8 cellular contexts compared by ENCODE assay signal in genomic region chr7:151251328-151251925, GRCh38. TPM values are rescaled to one million over a fixed set of nuclear protein-coding genes. Genes with fewer than 3 reads are reported as not detected.
DNase-seq lines count a peak whose midpoint lies in the region; ATAC-seq and TF ChIP-seq lines count a peak whose summit lies in the region.

No MANE protein-coding gene starts in this region.

- H3K4me1 ChIP-seq in Panc1 (ENCODE audit: control insufficient read depth, insufficient read depth, low read length) (peaks cover 39% of the 10 kb centered on the region), upper lobe of left lung (peaks cover 32 to 62% (median 46%) of the 10 kb centered on the region in 4 donors)

- H3K4me1 Mint-ChIP-seq in mesothelial cell of epicardium, result peaks cover 66% of the 10 kb centered on the region

- no peak for TF ChIP-seq CTCF in Panc1 (IDR thresholded peaks at IDR 0.05)
- no peak for TF ChIP-seq CTCF in mesothelial cell of epicardium (IDR thresholded peaks at IDR 0.05; ENCODE audit: unreplicated experiment)
- no peak for TF ChIP-seq CTCF in upper lobe of left lung (IDR thresholded peaks at IDR 0.05)

- H3K9me3 Mint-ChIP-seq in mesothelial cell of epicardium, result no peaks in the 10 kb centered on the region

- peak overlapping the region; percentile 71 for H3K4me3 Mint-ChIP-seq in mesothelial cell of epicardium

- H3K36me3 ChIP-seq in Panc1 (ENCODE audit: control insufficient read depth, insufficient read depth, low read length) (no peaks in the 10 kb centered on the region), upper lobe of left lung (no peaks in the 10 kb centered on the region)

- H3K4me3 ChIP-seq in Panc1 (ENCODE audit: low read depth in 2 of 2, low read length in 2 of 2), result peak overlapping the region; percentile 26 to 56
- H3K4me3 ChIP-seq in upper lobe of left lung, result peak overlapping the region in 3 of 4 donors; percentile 54 to 65 (median 64)

- peak in 2 of 4 donors; percentile 17 to 20 for TF ChIP-seq POLR2A in upper lobe of left lung (IDR thresholded peaks at IDR 0.05)

- 0 out of 2 replicates have a peak overlapping the region, but pooled peaks have one; percentile 40 for H3K27ac ChIP-seq in Panc1 (ENCODE audit: low read length)
- H3K27ac ChIP-seq in upper lobe of left lung, result peak overlapping the region; percentile 63 to 83 (median 81)

- peak overlapping the region; percentile 98 for H3K27ac Mint-ChIP-seq in mesothelial cell of epicardium

- 1 to 6% methylated on average over 12 to 33 of the region's 55 CpGs for WGBS in upper lobe of left lung, 2 donors

- no peaks in the 10 kb centered on the region for H3K36me3 Mint-ChIP-seq in mesothelial cell of epicardium

- TF ChIP-seq EP300 in upper lobe of left lung (IDR thresholded peaks at IDR 0.05), result no peak

- H3K27me3 ChIP-seq in Panc1 (ENCODE audit: control insufficient read depth, insufficient read depth, low read length) (no peaks in the 10 kb centered on the region), upper lobe of left lung (no peaks in the 10 kb centered on the region)

- ATAC-seq in Panc1 (peak; percentile 31), upper lobe of left lung (ENCODE audit: low FRiP score in 2 of 2) (peak in 1 of 2 donors; percentile 28), GM21367 (IDR thresholded peaks at IDR 0.05; ENCODE audit: unreplicated experiment) (no peak)

- intact Hi-C loops in Panc1 (cut with micrococcal nuclease; ENCODE audit: unreplicated experiment), result loop anchor here (5.0 kb wide), 1 partner anchor 51 kb away; no protein-coding TSS in a partner anchor

- in situ Hi-C loops in Panc1 (cut with HindIII; ENCODE audit: low pct_unique_long_range_greater_than_20kb, low sequenced_read_pairs), result no loop called here

- POLR2A ChIA-PET in Panc1 (lab: Charles Lee), result interaction anchor here (0.6 to 0.7 kb wide), 3 partner anchors 12 to 37 kb away, joined by 3 read pairs; partner anchors contain the start of gene ABCF2

- H3K9me3 ChIP-seq in Panc1 (ENCODE audit: control insufficient read depth, insufficient read depth, low read depth, low read length) (no peaks in the 10 kb centered on the region), upper lobe of left lung (no peaks in the 10 kb centered on the region)

- DNase-seq in NCI-H1417 (lab: John Stamatoyannopoulos, UW), result peak; percentile 91 to 92 (median 91)
- no peak for DNase-seq in NCI-H1417 treated with DMSO at 0.1 percent for 48 hours (lab: John Stamatoyannopoulos, UW)
- DNase-seq in Panc1 (ENCODE audit: low read depth, low spot score), result no peak
- peak; percentile 73 for DNase-seq in ecto neural progenitor cell (ENCODE audit: low spot score)
- peak in 1 of 2 experiments; percentile 57 for DNase-seq in mesothelial cell of epicardium (ENCODE audit: low spot score in 2 of 2, unreplicated experiment in 2 of 2)
- peak in 1 of 2 donors; percentile 91 for DNase-seq in upper lobe of left lung
- DNase-seq in GM03348 (ENCODE audit: low spot score), result no peak

- CTCF ChIA-PET in Panc1 (lab: Charles Lee), result no interaction called here

- H3K27me3 Mint-ChIP-seq in mesothelial cell of epicardium (ENCODE audit: low read depth), result peaks cover 7% of the 10 kb centered on the region

- no TSS peak for BruUV-seq in Panc1 (replicated peaks; lab: Mats Ljungman, UMichigan)

RNA-seq across cellular contexts. Expression of gene SMARCD3, which starts 2.9 kb away (rescaled TPM):
- 27.8 TPM for total RNA-seq in Panc1 (2021; ENCODE audit: unreplicated experiment)
- polyA plus RNA-seq in Panc1 (2012; ENCODE audit: insufficient read length), result 35.9 TPM
- 114 to 119 TPM (median 116 TPM) in 3 replicates for total RNA-seq in mesothelial cell of epicardium
- total RNA-seq in upper lobe of left lung, result 10 to 100 TPM; 32.8 to 63.9 (median 40.8) TPM

RNA-seq across cellular contexts. Expression of gene CHPF2, which starts 19.1 kb away (rescaled TPM):
- total RNA-seq in Panc1 (2021; ENCODE audit: unreplicated experiment) (44.9 TPM), mesothelial cell of epicardium (55.1 to 56.5 TPM (median 56.2 TPM) in 3 replicates), upper lobe of left lung (10 to 100 TPM; 34.4 to 69.1 (median 47.4) TPM)
- polyA plus RNA-seq in Panc1 (2012; ENCODE audit: insufficient read length), result 43.7 TPM

RNA-seq across cellular contexts. Expression of gene ABCF2, which starts 24.4 kb away (rescaled TPM):
- total RNA-seq in Panc1 (2021; ENCODE audit: unreplicated experiment) (64.4 TPM), mesothelial cell of epicardium (44.9 to 46.2 TPM (median 45.6 TPM) in 3 replicates), upper lobe of left lung (10 to 100 TPM; 19.8 to 48.2 (median 28.6) TPM)
- 53.9 TPM for polyA plus RNA-seq in Panc1 (2012; ENCODE audit: insufficient read length)

RNA-seq across cellular contexts. Expression of gene H2BK1, which starts 41.1 kb away (rescaled TPM):
- total RNA-seq in Panc1 (2021; ENCODE audit: unreplicated experiment) (not detected), mesothelial cell of epicardium (not detected in 3 replicates), upper lobe of left lung (not detected)
- not detected for polyA plus RNA-seq in Panc1 (2012; ENCODE audit: insufficient read length)

Comparison
In these comparisons a context has a peak if more than half of its experiments do, and no peak if none do; other contexts are left out.
1. DNase-seq: peak in NCI-H1417 (3 of 3) and ecto neural progenitor cell (single experiment); none in NCI-H1417 treated with DMSO at 0.1 percent for 48 hours (single experiment), Panc1 (single experiment) and GM03348 (single experiment).